Comparison of ENCODE assay signal across 24 cellular contexts in the genomic region with DNA sequence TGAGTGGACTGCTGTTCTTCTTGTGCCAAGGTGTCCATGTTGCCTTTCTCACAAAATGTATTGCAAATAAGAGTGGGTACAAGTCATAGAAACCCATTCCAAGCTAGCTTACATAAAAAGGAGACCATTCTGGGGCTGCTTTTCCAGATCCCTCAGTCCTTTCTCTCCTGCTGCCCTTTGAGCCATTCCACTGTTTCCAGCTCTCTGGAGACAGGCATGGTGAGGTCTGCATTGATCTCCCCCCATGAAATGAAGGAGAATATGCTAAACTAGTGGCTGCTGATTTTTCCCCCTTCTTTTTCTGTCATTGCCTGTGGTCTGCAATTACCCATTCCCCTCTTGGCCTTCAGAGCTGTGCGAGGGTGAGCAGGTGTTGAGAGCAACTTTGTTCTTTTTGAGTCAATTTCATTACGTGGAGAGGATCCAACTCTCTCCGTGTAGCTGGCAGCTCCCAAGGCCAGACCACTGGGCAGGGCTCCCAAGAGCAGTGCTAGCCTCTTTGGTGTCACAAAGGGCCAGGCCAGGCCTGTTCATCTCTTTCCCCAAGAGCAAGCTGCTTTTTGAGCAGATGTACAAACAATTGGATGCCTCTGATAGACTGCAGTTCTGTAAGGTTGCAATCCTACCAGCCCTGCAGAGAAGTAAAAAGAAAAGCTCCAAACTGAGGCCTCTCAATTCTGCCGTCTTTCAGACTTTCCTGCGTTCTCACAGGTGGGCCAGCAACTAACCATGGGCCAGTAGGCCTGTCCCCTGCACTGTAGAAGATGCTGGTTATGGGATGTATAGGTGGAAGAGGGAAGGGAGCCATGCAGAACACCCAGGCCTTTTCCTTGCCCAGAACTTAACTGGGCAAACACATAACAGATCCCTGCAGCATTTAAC.
DNase-seq lines count a peak whose midpoint lies in the region; ATAC-seq lines count a peak whose summit lies in the region.
"Had no signal": no experiment of that assay in that cellular context is flagged by ENCODE, and none has a peak within 500 bp of the region (broad histone marks: within the 10 kb centered on the region; RNA-seq: fewer than 3 reads in every experiment).

No MANE protein-coding gene starts in this region.

- no peak overlapping the region for H3K4me3 ChIP-seq in trophoblast cell (ENCODE audit: low read depth, low read length)
- H3K4me3 ChIP-seq: lower lobe of right lung had no signal

- H2BK120ac ChIP-seq in trophoblast cell (ENCODE audit: insufficient read depth, low read length, poor library complexity), result no peak overlapping the region

- H4K12ac ChIP-seq in trophoblast cell (ENCODE audit: low read depth, low read length), result no peak overlapping the region

- H3K36me3 ChIP-seq in trophoblast cell (ENCODE audit: control insufficient read depth in 1 of 2, insufficient read depth in 2 of 2, low read length in 2 of 2), result no peaks in the 10 kb centered on the region
- H3K36me3 ChIP-seq: lower lobe of right lung had no signal

- WGBS in trophoblast cell (ENCODE audit: extremely low coverage, insufficient coverage, insufficient read length), result no CpG with 5 or more reads among the region's 5 CpGs

- H2AK5ac ChIP-seq in trophoblast cell (ENCODE audit: low read length), result no peak overlapping the region

- H3K18ac ChIP-seq in trophoblast cell (ENCODE audit: low read length), result no peak overlapping the region

- peak; percentile 16 for DNase-seq in DMS 273 treated with DMSO at 0.1 percent for 48 hours (lab: John Stamatoyannopoulos, UW)
- peak; percentile 23 to 87 for DNase-seq in NCI-H446 (lab: John Stamatoyannopoulos, UW)
- peak; percentile 78 for DNase-seq in cerebellar cortex (ENCODE audit: low spot score)
- DNase-seq in myocyte (ENCODE audit: low read depth), result peak; percentile 22
- DNase-seq in NCI-H345 (lab: John Stamatoyannopoulos, UW), result no peak
- DNase-seq in KBM-7, result no peak
- DNase-seq in trophoblast cell, result no peak
- DNase-seq: activated CD4-positive, alpha-beta memory T cell treated with anti-CD3 and anti-CD28 coated beads, Interleukin-2, amount 10 ng/mL, durations not matched to agents 7 days and 5 days; activated CD4-positive, CD25-positive, alpha-beta regulatory T cell treated with anti-CD3 and anti-CD28 coated beads, Interleukin-2, amount 50 U/mL, for 72 hours; activated gamma-delta T cell; DND-41; glutamatergic neuron; HCEC 1CT; kidney; lower lobe of right lung; NCI-H1436 treated with DMSO at 0.1 percent for 48 hours; NCI-H2107; NCI-H526 treated with DMSO at 0.1 percent for 48 hours; retina; stimulated activated CD4-positive, alpha-beta T cell treated with anti-CD3 and anti-CD28 coated beads, Interleukin-4, amount 100 ng/mL, for 1 hour; T-helper 1 cell had no signal

- H4K8ac ChIP-seq in trophoblast cell (ENCODE audit: low read depth, low read length), result no peak overlapping the region

- H2AFZ ChIP-seq in trophoblast cell (ENCODE audit: insufficient read depth, low read length, poor library complexity), result no peak overlapping the region

- in situ Hi-C loops in KBM-7 (cut with MboI; ENCODE audit: low pct_unique_long_range_greater_than_20kb, low sequenced_read_pairs), result no loop called here

- no peak overlapping the region for H3K4me2 ChIP-seq in trophoblast cell (ENCODE audit: low read length)

- H2BK12ac ChIP-seq in trophoblast cell (ENCODE audit: low read length), result no peak overlapping the region

- H2BK5ac ChIP-seq in trophoblast cell (ENCODE audit: low read depth, low read length, poor library complexity), result no peak overlapping the region

- H3K9me3 ChIP-seq in trophoblast cell (ENCODE audit: insufficient read depth, low read depth, low read length), result no peaks in the 10 kb centered on the region
- H3K9me3 ChIP-seq: lower lobe of right lung had no signal

- H3K14ac ChIP-seq in trophoblast cell (ENCODE audit: low read length), result no peak overlapping the region

- no peaks in the 10 kb centered on the region for H3K79me2 ChIP-seq in trophoblast cell (ENCODE audit: control insufficient read depth, insufficient read depth, low read length, poor library complexity)

- no peak overlapping the region for H3K23ac ChIP-seq in trophoblast cell (ENCODE audit: low read length)

- peaks cover 11 to 16% of the 10 kb centered on the region in 2 experiments for H3K4me1 ChIP-seq in trophoblast cell (ENCODE audit: control insufficient read depth in 1 of 2, insufficient read depth in 2 of 2, low read length in 2 of 2)

- H3K27ac ChIP-seq in trophoblast cell (ENCODE audit: low read depth, low read length), result no peak overlapping the region
- H3K27ac ChIP-seq: lower lobe of right lung, RWPE1 had no signal

- no peak overlapping the region for H4K91ac ChIP-seq in trophoblast cell (ENCODE audit: low read depth, low read length)

- peaks cover 6% of the 10 kb centered on the region for H3K79me1 ChIP-seq in trophoblast cell (ENCODE audit: low read length)

- H3K9ac ChIP-seq in trophoblast cell (ENCODE audit: low read length), result no peak overlapping the region

- ATAC-seq in HG03139 (IDR thresholded peaks at IDR 0.05; ENCODE audit: unreplicated experiment), result no peak
- ATAC-seq: lower lobe of right lung; stimulated activated effector memory CD8-positive, alpha-beta T cell treated with anti-CD3 and anti-CD28 coated beads, Interleukin-12 subunit alpha, Interleukin-12 subunit beta, amount 100 ng/mL, for 72 hours had no signal

- no peak overlapping the region for H3K4ac ChIP-seq in trophoblast cell (ENCODE audit: low read depth, low read length)

- no peaks in the 10 kb centered on the region for H3K27me3 ChIP-seq in trophoblast cell (ENCODE audit: insufficient read depth, low read length)

Comparison
In these comparisons a context has a peak if more than half of its experiments do, and no peak if none do; other contexts are left out.
1. DNase-seq: peak in DMS 273 treated with DMSO at 0.1 percent for 48 hours (single experiment), NCI-H446 (2 of 2), cerebellar cortex (single experiment) and myocyte (single experiment); none in NCI-H345 (single experiment), KBM-7 (single experiment) and trophoblast cell (0 of 2).